ENCODE assay signal across 15 cellular contexts in genomic region chr12:131862084-131862441, GRCh38. TPM values are rescaled to one million over a fixed set of nuclear protein-coding genes. Genes with fewer than 3 reads are reported as not detected.
DNase-seq lines count a peak whose midpoint lies in the region; ATAC-seq, FAIRE-seq and TF ChIP-seq lines count a peak whose summit lies in the region.
"Had no signal": no experiment of that assay in that cellular context is flagged by ENCODE, and none has a peak within 500 bp of the region (broad histone marks: within the 10 kb centered on the region; RNA-seq: fewer than 3 reads in every experiment).

No MANE protein-coding gene starts in this region.

- H3K14ac ChIP-seq in IMR-90 (replicated peaks; ENCODE audit: low read depth, low read length) (no peak overlapping the region), trophoblast cell (ENCODE audit: low read length) (peak overlapping the region; percentile 46)

- H3K27me3 ChIP-seq in IMR-90 (ENCODE audit: control insufficient read depth, insufficient read depth, low read length) (no peaks in the 10 kb centered on the region), HepG2 (ENCODE audit: control insufficient read depth in 1 of 2, insufficient read depth in 2 of 2, low read length in 2 of 2) (peaks cover 0 to 6% of the 10 kb centered on the region in 2 experiments; a peak in 2 of 5 replicates), trophoblast cell (ENCODE audit: insufficient read depth, low read length) (no peaks in the 10 kb centered on the region), mesendoderm (ENCODE audit: insufficient read depth, low read length, poor library complexity) (no peaks in the 10 kb centered on the region)
- H3K27me3 ChIP-seq: BLaER1 had no signal

- CTCF ChIA-PET in IMR-90 (lab: Yijun Ruan, JAX) (no interaction called here), HepG2 (lab: Yijun Ruan, JAX; ENCODE audit: low intra/inter-chr PET ratio, low total read pairs) (no interaction called here)

- H4K5ac ChIP-seq in IMR-90 (ENCODE audit: low read depth, low read length) (no peak overlapping the region), mesendoderm (ENCODE audit: low read length) (no peak overlapping the region)

- H2AFZ ChIP-seq in IMR-90 (replicated peaks; ENCODE audit: low read length, poor library complexity) (no peak overlapping the region), HepG2 (ENCODE audit: low read length) (no peak overlapping the region), trophoblast cell (ENCODE audit: insufficient read depth, low read length, poor library complexity) (no peak overlapping the region)

- no peaks in the 10 kb centered on the region for H3K36me3 Mint-ChIP-seq in type B pancreatic cell

- H3K18ac ChIP-seq in IMR-90 (ENCODE audit: low read depth, low read length) (no peak overlapping the region), trophoblast cell (ENCODE audit: low read length) (no peak overlapping the region), mesendoderm (ENCODE audit: low read length) (no peak overlapping the region)

- 95% methylated on average over 4 of the region's 4 CpGs; no CpG with 5 or more reads in 1 of the 2 experiments for WGBS in IMR-90 (ENCODE audit: extremely low coverage in 2 of 2, insufficient read length in 1 of 2), 2 experiments
- 17% methylated on average over 1 of the region's 4 CpGs for WGBS in HepG2 (ENCODE audit: low lambda C conversion rate)
- WGBS in trophoblast cell (ENCODE audit: extremely low coverage, insufficient coverage, insufficient read length) = no CpG with 5 or more reads among the region's 4 CpGs
- WGBS in mesendoderm (ENCODE audit: extremely low coverage, insufficient coverage, low lambda C conversion rate) = no CpG with 5 or more reads among the region's 4 CpGs

- H3K9ac ChIP-seq in IMR-90 (ENCODE audit: low read depth, low read length) = no peak overlapping the region
- H3K9ac ChIP-seq in HepG2 (ENCODE audit: insufficient read depth, low read depth, low read length) = peak overlapping the region; percentile 92; the same call in 1 of the 2 replicates
- no peak overlapping the region for H3K9ac ChIP-seq in trophoblast cell (ENCODE audit: low read length)
- H3K9ac ChIP-seq in mesendoderm (ENCODE audit: low read length) = no peak overlapping the region
- H3K9ac ChIP-seq: BLaER1 had no signal

- no peak for TF ChIP-seq POLR2A in GM12892 (IDR thresholded peaks at IDR 0.05; ENCODE audit: low read depth, low read length)
- no peak for TF ChIP-seq POLR2A in IMR-90 (IDR thresholded peaks at IDR 0.05; ENCODE audit: low read depth, low read length)
- peak in 1 of 2 experiments; percentile 19; a peak in 1 of 4 replicates for TF ChIP-seq POLR2A in HepG2 (IDR thresholded peaks at IDR 0.05; ENCODE audit: insufficient read depth in 1 of 2, low read depth in 2 of 2, low read length in 2 of 2)

- H4K20me1 ChIP-seq in IMR-90 (ENCODE audit: insufficient read depth, low read length) (no peaks in the 10 kb centered on the region), HepG2 (ENCODE audit: insufficient read depth, low read length) (no peaks in the 10 kb centered on the region)
- H4K20me1 ChIP-seq: BLaER1 had no signal

- H3K4me3 ChIP-seq in IMR-90 (ENCODE audit: insufficient read depth, low read depth, low read length) (no peak overlapping the region), HepG2 (replicated peaks in 1 of 3; ENCODE audit: insufficient read depth in 1 of 3, low read depth in 2 of 3, low read length in 3 of 3) (peak overlapping the region; percentile 17 to 67 (median 64); a peak in 5 of 6 replicates), trophoblast cell (ENCODE audit: low read depth, low read length) (no peak overlapping the region), mesendoderm (ENCODE audit: low read length) (no peak overlapping the region)
- H3K4me3 ChIP-seq: BLaER1 had no signal

- BruUV-seq in IMR-90 (replicated peaks; lab: Mats Ljungman, UMichigan) (no TSS peak), HepG2 (replicated peaks; lab: Mats Ljungman, UMichigan) (no TSS peak)

- peak overlapping the region; percentile 8 for H2BK12ac ChIP-seq in trophoblast cell (ENCODE audit: low read length)

- H3K4ac ChIP-seq in IMR-90 (ENCODE audit: low read depth, low read length) = peak overlapping the region; percentile 100
- H3K4ac ChIP-seq in trophoblast cell (ENCODE audit: low read depth, low read length) = no peak overlapping the region
- no peak overlapping the region for H3K4ac ChIP-seq in mesendoderm (ENCODE audit: low read depth, low read length)

- H2BK5ac ChIP-seq in IMR-90 (ENCODE audit: low read depth, low read length, poor library complexity, severe bottlenecking) (no peak overlapping the region), trophoblast cell (ENCODE audit: low read depth, low read length, poor library complexity) (no peak overlapping the region), mesendoderm (ENCODE audit: low read length) (no peak overlapping the region)

- peak; percentile 19 for DNase-seq in GM12892 (ENCODE audit: insufficient read length)
- no peak for DNase-seq in IMR-90
- peak; percentile 41 for DNase-seq in HepG2 (ENCODE audit: low spot score)
- DNase-seq in trophoblast cell = no peak
- DNase-seq in mesendoderm = no peak
- no peak for DNase-seq in type B pancreatic cell (ENCODE audit: extremely low spot score, unreplicated experiment)
- no peak for DNase-seq in AML-193 (lab: John Stamatoyannopoulos, UW)
- DNase-seq: DMS153, EL, HFFc6, MV-4-11, NCI-H1417 treated with DMSO at 0.1 percent for 48 hours, NCI-H2029, NCI-H524 had no signal

- POLR2A ChIA-PET in IMR-90 (lab: Charles Lee; ENCODE audit: unreplicated experiment) = no interaction called here
- POLR2A ChIA-PET in HepG2 (lab: Yijun Ruan, JAX) = interaction anchor here (0.9 to 2.4 kb wide), 6 partner anchors 9 to 89 kb away, joined by 3 to 11 read pairs (median 7); partner anchors contain the start of gene PUS1

- no peak overlapping the region for H3K4me3 Mint-ChIP-seq in type B pancreatic cell

- peaks cover 8% of the 10 kb centered on the region for H3K4me1 ChIP-seq in IMR-90 (ENCODE audit: control insufficient read depth, insufficient read depth, low read length)
- H3K4me1 ChIP-seq in HepG2 (ENCODE audit: insufficient read depth, low read length) = peaks cover 72% of the 10 kb centered on the region
- peaks cover 30 to 35% of the 10 kb centered on the region in 2 experiments for H3K4me1 ChIP-seq in trophoblast cell (ENCODE audit: control insufficient read depth in 1 of 2, insufficient read depth in 2 of 2, low read length in 2 of 2)
- peaks cover 3% of the 10 kb centered on the region for H3K4me1 ChIP-seq in mesendoderm (ENCODE audit: control insufficient read depth, low read depth, low read length)

- TF ChIP-seq CTCF in IMR-90 (conservative IDR thresholded peaks at IDR 0.05; ENCODE audit: low read depth, low read length) = no peak
- peak; percentile 34 for TF ChIP-seq CTCF in HepG2 (CRISPR knock-in tag; IDR thresholded peaks at IDR 0.05)
- no peak for TF ChIP-seq CTCF in type B pancreatic cell (conservative IDR thresholded peaks at IDR 0.05)

- H3K4me2 ChIP-seq in IMR-90 (ENCODE audit: low read depth, low read length) (no peak overlapping the region), HepG2 (ENCODE audit: low read depth, low read length) (peak overlapping the region; percentile 95), trophoblast cell (ENCODE audit: low read length) (no peak overlapping the region), mesendoderm (ENCODE audit: low read length) (no peak overlapping the region)
- H3K4me2 ChIP-seq: BLaER1 had no signal

- H3K36me3 ChIP-seq in IMR-90 (ENCODE audit: control insufficient read depth, insufficient read depth, low read length) = no peaks in the 10 kb centered on the region
- H3K36me3 ChIP-seq in HepG2 (replicated peaks in 1 of 2; ENCODE audit: control insufficient read depth in 1 of 2, insufficient read depth in 2 of 2, low read length in 2 of 2) = no peaks in the 10 kb centered on the region
- H3K36me3 ChIP-seq in trophoblast cell (ENCODE audit: control insufficient read depth in 1 of 2, insufficient read depth in 2 of 2, low read length in 2 of 2) = no peaks in the 10 kb centered on the region
- H3K36me3 ChIP-seq in mesendoderm (ENCODE audit: control insufficient read depth, insufficient read depth, low read length) = no peaks in the 10 kb centered on the region
- H3K36me3 ChIP-seq: BLaER1 had no signal

- no peak overlapping the region for H3K56ac ChIP-seq in IMR-90 (ENCODE audit: extremely low read depth, insufficient read depth, low read length)
- H3K56ac ChIP-seq in mesendoderm (ENCODE audit: low read length) = no peak overlapping the region

- peaks cover 7% of the 10 kb centered on the region for H3K9me1 ChIP-seq in IMR-90 (ENCODE audit: insufficient read depth, low read length)

- no peak overlapping the region for H4K12ac ChIP-seq in trophoblast cell (ENCODE audit: low read depth, low read length)

- H4K91ac ChIP-seq in IMR-90 (ENCODE audit: insufficient read depth, low read depth, low read length) (peak overlapping the region; percentile 98; the same call in 1 of the 2 replicates), trophoblast cell (ENCODE audit: low read depth, low read length) (peak overlapping the region; percentile 80)

- 0 out of 2 replicates have a peak overlapping the region, but pooled peaks have one; percentile 45 for H2BK20ac ChIP-seq in IMR-90 (ENCODE audit: low read depth, low read length)

- H3K9me3 ChIP-seq in IMR-90 (ENCODE audit: control insufficient read depth, insufficient read depth, low read length) (no peaks in the 10 kb centered on the region), HepG2 (ENCODE audit: low read length) (no peaks in the 10 kb centered on the region), trophoblast cell (ENCODE audit: insufficient read depth, low read depth, low read length) (no peaks in the 10 kb centered on the region)
- H3K9me3 ChIP-seq: BLaER1 had no signal

- H2AK9ac ChIP-seq in IMR-90 (replicated peaks; ENCODE audit: low read depth, low read length, poor library complexity) = no peak overlapping the region

- H3K79me1 ChIP-seq in IMR-90 (ENCODE audit: low read depth in 1 of 2, low read length in 2 of 2) (no peaks in the 10 kb centered on the region), trophoblast cell (ENCODE audit: low read length) (peaks cover 26% of the 10 kb centered on the region), mesendoderm (ENCODE audit: low read length) (no peaks in the 10 kb centered on the region)

- dilution Hi-C loops in IMR-90 (cut with HindIII; ENCODE audit: low sequenced_read_pairs, unreplicated experiment) = no loop called here

- H2BK120ac ChIP-seq in IMR-90 (ENCODE audit: low read depth, low read length) (no peak overlapping the region), trophoblast cell (ENCODE audit: insufficient read depth, low read length, poor library complexity) (no peak overlapping the region), mesendoderm (ENCODE audit: low read depth, low read length) (no peak overlapping the region)

- H3K79me2 ChIP-seq in HepG2 (ENCODE audit: insufficient read depth, low read length) (no peaks in the 10 kb centered on the region), trophoblast cell (ENCODE audit: control insufficient read depth, insufficient read depth, low read length, poor library complexity) (peaks cover 2% of the 10 kb centered on the region), mesendoderm (ENCODE audit: control insufficient read depth, insufficient read depth, low read length) (no peaks in the 10 kb centered on the region)

- no peak for FAIRE-seq in GM12892 (lab: Jason Lieb, UNC)
- peak; percentile 71 for FAIRE-seq in HepG2 (lab: Jason Lieb, UNC)

- H3K27ac Mint-ChIP-seq in type B pancreatic cell = no peak overlapping the region
- H3K27ac Mint-ChIP-seq: HFFc6 had no signal

- in situ Hi-C loops in IMR-90 (cut with MboI; ENCODE audit: low sequenced_read_pairs) = no loop called here
- in situ Hi-C loops in HepG2 (cut with HindIII; ENCODE audit: extremely low pct_ligation_motif_present, low pct_unique_long_range_greater_than_20kb) = no loop called here

- H3K9me3 Mint-ChIP-seq in type B pancreatic cell = no peaks in the 10 kb centered on the region
- H3K9me3 Mint-ChIP-seq: HFFc6 had no signal

- H4K8ac ChIP-seq in IMR-90 (ENCODE audit: low read depth in 2 of 2, low read length in 2 of 2) = no peak overlapping the region
- no peak overlapping the region for H4K8ac ChIP-seq in trophoblast cell (ENCODE audit: low read depth, low read length)
- H4K8ac ChIP-seq in mesendoderm (ENCODE audit: low read depth, low read length) = no peak overlapping the region

- peak overlapping the region; percentile 88 for H2AK5ac ChIP-seq in IMR-90 (ENCODE audit: low read depth, low read length)
- H2AK5ac ChIP-seq in trophoblast cell (ENCODE audit: low read length) = peak overlapping the region; percentile 28
- H2AK5ac ChIP-seq in mesendoderm (ENCODE audit: low read length) = no peak overlapping the region

- ATAC-seq in IMR-90 (ENCODE audit: low read depth) (no peak), HepG2 (peak; percentile 10)

- TF ChIP-seq RAD21 in IMR-90 (IDR thresholded peaks at IDR 0.05; ENCODE audit: low read length) (no peak), HepG2 (CRISPR knock-in tag; IDR thresholded peaks at IDR 0.05) (no peak)

- H2BK15ac ChIP-seq in IMR-90 (ENCODE audit: low read depth, low read length) = no peak overlapping the region
- H2BK15ac ChIP-seq in mesendoderm (replicated peaks; ENCODE audit: low read depth) = no peak overlapping the region

- no peak overlapping the region for H3K23ac ChIP-seq in IMR-90 (ENCODE audit: low read depth, low read length)
- H3K23ac ChIP-seq in trophoblast cell (ENCODE audit: low read length) = no peak overlapping the region
- H3K23ac ChIP-seq in mesendoderm (ENCODE audit: low read length) = no peak overlapping the region

- H3K27me3 Mint-ChIP-seq in type B pancreatic cell = no peaks in the 10 kb centered on the region

- H3K27ac ChIP-seq in IMR-90 (ENCODE audit: insufficient read depth, low read length) (no peak overlapping the region), HepG2 (ENCODE audit: extremely low read length, insufficient read depth, low read length) (peak overlapping the region; percentile 99), trophoblast cell (ENCODE audit: low read depth, low read length) (no peak overlapping the region), mesendoderm (ENCODE audit: low read depth, low read length) (no peak overlapping the region)
- H3K27ac ChIP-seq: BLaER1 had no signal

- TF ChIP-seq EP300 in HepG2 (IDR thresholded peaks at IDR 0.05; ENCODE audit: low read depth in 2 of 2, low read length in 2 of 2) (peak in 1 of 2 experiments; percentile 65; a peak in 2 of 4 replicates), HepG2 (CRISPR knock-in tag; IDR thresholded peaks at IDR 0.05; ENCODE audit: borderline replicate concordance) (no peak; the same call in 1 of the 2 replicates)

- peaks cover 27% of the 10 kb centered on the region for H3K4me1 Mint-ChIP-seq in type B pancreatic cell (ENCODE audit: unreplicated experiment)

- intact Hi-C loops in IMR-90 (cut with micrococcal nuclease) = no loop called here
- intact Hi-C loops in HepG2 (cut with micrococcal nuclease; ENCODE audit: unreplicated experiment) = loop anchor here (5.0 kb wide), 1 partner anchor 65 kb away; the partner anchor contains the start of gene PUS1

RNA-seq across cellular contexts. Expression of gene ULK1, which starts 32.4 kb away (rescaled TPM):
- 4.1 TPM for polyA plus RNA-seq in GM12892 (2012; ENCODE audit: missing spikeins)
- 1.8 and 1.9 TPM in 2 replicates for total RNA-seq in IMR-90 (2012; rRNA removed)
- polyA plus RNA-seq in IMR-90 (2012; rRNA removed) = 19.2 and 20.0 TPM in 2 replicates
- polyA plus RNA-seq in IMR-90 (2012; cell fraction: cytosol; rRNA removed) = 7.8 and 17.2 TPM in 2 replicates
- 80.3 and 166 TPM in 2 replicates for polyA plus RNA-seq in IMR-90 (2012; cell fraction: nucleus; rRNA removed; ENCODE audit: low replicate concordance)
- total RNA-seq in HepG2 (2016; rRNA removed; fragmentation: Illumina TruSeq; extraction: Trizol) = 1.7 and 2.8 TPM in 2 replicates
- 1.9 and 2.4 TPM in 2 replicates for total RNA-seq in HepG2 (2016; cell fraction: cytosol; rRNA removed; fragmentation: Illumina TruSeq; extraction: Trizol; ENCODE audit: low read depth)
- 1.6 and 3.3 TPM in 2 replicates for total RNA-seq in HepG2 (2016; cell fraction: insoluble cytoplasmic fraction; rRNA removed; fragmentation: Illumina TruSeq; extraction: Trizol)
- total RNA-seq in HepG2 (2016; cell fraction: membrane; rRNA removed; fragmentation: Illumina TruSeq; extraction: Trizol) = 1.7 and 2.8 TPM in 2 replicates
- 4.9 and 6.0 TPM in 2 replicates for total RNA-seq in HepG2 (2016; cell fraction: nucleus; rRNA removed; fragmentation: Illumina TruSeq; extraction: Trizol)
- 10.1 and 13.9 TPM in 2 replicates for polyA plus RNA-seq in HepG2 (2011; rRNA removed)
- polyA plus RNA-seq in HepG2 (2011; cell fraction: cytosol; rRNA removed) = 2.2 and 3.2 TPM in 2 replicates
- 132 and 157 TPM in 2 replicates for polyA plus RNA-seq in HepG2 (2011; cell fraction: nucleus; rRNA removed)
- 16.0 and 35.4 TPM in 2 replicates for polyA plus RNA-seq in HepG2 (2012)
- polyA plus RNA-seq in HepG2 (2016; cell fraction: cytosol; fragmentation: Illumina TruSeq; extraction: Trizol; ENCODE audit: low read depth) = 0.21 and 0.24 TPM in 2 replicates
- 3.6 and 5.0 TPM in 2 replicates for polyA plus RNA-seq in HepG2 (2016; cell fraction: insoluble cytoplasmic fraction; fragmentation: Illumina TruSeq; extraction: Trizol; ENCODE audit: low read depth)
- 0.60 and 0.72 TPM in 2 replicates for polyA plus RNA-seq in HepG2 (2016; cell fraction: membrane; fragmentation: Illumina TruSeq; extraction: Trizol; ENCODE audit: low read depth)
- 27.6 and 31.1 TPM in 2 replicates for polyA plus RNA-seq in HepG2 (2016; cell fraction: nucleus; fragmentation: Illumina TruSeq; extraction: Trizol; ENCODE audit: insufficient read depth, low read depth)
- 11.3 and 13.5 TPM in 2 replicates for polyA minus RNA-seq in HepG2 (2011; rRNA and poly(A)+ RNA removed; ENCODE audit: low replicate concordance)
- 7.8 and 10.2 TPM in 2 replicates for polyA minus RNA-seq in HepG2 (2011; cell fraction: cytosol; rRNA and poly(A)+ RNA removed)
- 15.5 and 17.8 TPM in 2 replicates for polyA minus RNA-seq in HepG2 (2011; cell fraction: nucleus; rRNA and poly(A)+ RNA removed)
- polyA plus RNA-seq in trophoblast cell (2013) = 74.0 and 74.9 TPM in 2 replicates
- 19.3 TPM for polyA plus RNA-seq in mesendoderm (2013, experiment 1 of 2)
- polyA plus RNA-seq in mesendoderm (2013, experiment 2 of 2) = 19.9 TPM
- total RNA-seq in type B pancreatic cell (ENCODE audit: low replicate concordance) = 80.0 and 99.3 TPM in 2 replicates

RNA-seq across cellular contexts. Expression of gene MMP17, which starts 33.9 kb away (rescaled TPM):
- not detected for polyA plus RNA-seq in GM12892 (2012; ENCODE audit: missing spikeins)
- total RNA-seq in IMR-90 (2012; rRNA removed) (1.4 and 1.7 TPM in 2 replicates), HepG2 (2016; rRNA removed; fragmentation: Illumina TruSeq; extraction: Trizol) (0.38 and 0.80 TPM in 2 replicates), type B pancreatic cell (ENCODE audit: low replicate concordance) (14.1 and 26.8 TPM in 2 replicates)
- polyA plus RNA-seq in IMR-90 (2012; rRNA removed) (11.8 and 15.9 TPM in 2 replicates), HepG2 (2011; rRNA removed) (0.55 and 2.0 TPM in 2 replicates)
- 11.7 and 17.3 TPM in 2 replicates for polyA plus RNA-seq in IMR-90 (2012; cell fraction: cytosol; rRNA removed)
- polyA plus RNA-seq in IMR-90 (2012; cell fraction: nucleus; rRNA removed; ENCODE audit: low replicate concordance) = 14.0 and 49.8 TPM in 2 replicates
- total RNA-seq in HepG2 (2016; cell fraction: cytosol; rRNA removed; fragmentation: Illumina TruSeq; extraction: Trizol; ENCODE audit: low read depth) = 0.79 and 1.1 TPM in 2 replicates
- total RNA-seq in HepG2 (2016; cell fraction: insoluble cytoplasmic fraction; rRNA removed; fragmentation: Illumina TruSeq; extraction: Trizol) = 0.36 and 0.78 TPM in 2 replicates
- total RNA-seq in HepG2 (2016; cell fraction: membrane; rRNA removed; fragmentation: Illumina TruSeq; extraction: Trizol) = 1.2 and 1.4 TPM in 2 replicates
- total RNA-seq in HepG2 (2016; cell fraction: nucleus; rRNA removed; fragmentation: Illumina TruSeq; extraction: Trizol) = 0.69 and 0.75 TPM in 2 replicates
- polyA plus RNA-seq in HepG2 (2011; cell fraction: cytosol; rRNA removed) = 0.69 and 1.1 TPM in 2 replicates
- 3.2 and 5.2 TPM in 2 replicates for polyA plus RNA-seq in HepG2 (2011; cell fraction: nucleus; rRNA removed)
- polyA plus RNA-seq in HepG2 (2012) = 0.24 and 0.57 TPM in 2 replicates
- polyA plus RNA-seq in HepG2 (2016; cell fraction: cytosol; fragmentation: Illumina TruSeq; extraction: Trizol; ENCODE audit: low read depth) = 0.80 and 1.2 TPM in 2 replicates
- polyA plus RNA-seq in HepG2 (2016; cell fraction: insoluble cytoplasmic fraction; fragmentation: Illumina TruSeq; extraction: Trizol; ENCODE audit: low read depth) = 0.53 and 1.4 TPM in 2 replicates
- polyA plus RNA-seq in HepG2 (2016; cell fraction: membrane; fragmentation: Illumina TruSeq; extraction: Trizol; ENCODE audit: low read depth) = 1.5 and 2.6 TPM in 2 replicates
- 2.1 and 2.8 TPM in 2 replicates for polyA plus RNA-seq in HepG2 (2016; cell fraction: nucleus; fragmentation: Illumina TruSeq; extraction: Trizol; ENCODE audit: insufficient read depth, low read depth)
- polyA minus RNA-seq in HepG2 (2011; rRNA and poly(A)+ RNA removed; ENCODE audit: low replicate concordance) = 0.70 and 1.1 TPM in 2 replicates
- polyA minus RNA-seq in HepG2 (2011; cell fraction: cytosol; rRNA and poly(A)+ RNA removed) = 1.5 TPM in 1 of 2 replicates, not detected in the other
- polyA minus RNA-seq in HepG2 (2011; cell fraction: nucleus; rRNA and poly(A)+ RNA removed) = 1.4 and 2.6 TPM in 2 replicates
- 12.7 and 12.8 TPM in 2 replicates for polyA plus RNA-seq in trophoblast cell (2013)
- 5.5 TPM for polyA plus RNA-seq in mesendoderm (2013, experiment 1 of 2)
- 5.9 TPM for polyA plus RNA-seq in mesendoderm (2013, experiment 2 of 2)

Comparison
In these comparisons a context has a peak if more than half of its experiments do, and no peak if none do; other contexts are left out.
1. DNase-seq: peak in GM12892 (single experiment) and HepG2 (single experiment); none in IMR-90 (single experiment), trophoblast cell (0 of 2), mesendoderm (single experiment), type B pancreatic cell (single experiment) and AML-193 (0 of 2).
2. H3K4me3 ChIP-seq: peak in HepG2 (3 of 3); none in IMR-90 (single experiment), trophoblast cell (single experiment) and mesendoderm (single experiment).
3. RNA of gene ULK1, which starts 32.4 kb away (total RNA-seq): 80.0 to 99.3 TPM in type B pancreatic cell; 1.6 to 6.0 TPM in HepG2 and 1.8 to 1.9 TPM in IMR-90; every median in the first group is over 10 times any median in the second.